In the genomic region with DNA sequence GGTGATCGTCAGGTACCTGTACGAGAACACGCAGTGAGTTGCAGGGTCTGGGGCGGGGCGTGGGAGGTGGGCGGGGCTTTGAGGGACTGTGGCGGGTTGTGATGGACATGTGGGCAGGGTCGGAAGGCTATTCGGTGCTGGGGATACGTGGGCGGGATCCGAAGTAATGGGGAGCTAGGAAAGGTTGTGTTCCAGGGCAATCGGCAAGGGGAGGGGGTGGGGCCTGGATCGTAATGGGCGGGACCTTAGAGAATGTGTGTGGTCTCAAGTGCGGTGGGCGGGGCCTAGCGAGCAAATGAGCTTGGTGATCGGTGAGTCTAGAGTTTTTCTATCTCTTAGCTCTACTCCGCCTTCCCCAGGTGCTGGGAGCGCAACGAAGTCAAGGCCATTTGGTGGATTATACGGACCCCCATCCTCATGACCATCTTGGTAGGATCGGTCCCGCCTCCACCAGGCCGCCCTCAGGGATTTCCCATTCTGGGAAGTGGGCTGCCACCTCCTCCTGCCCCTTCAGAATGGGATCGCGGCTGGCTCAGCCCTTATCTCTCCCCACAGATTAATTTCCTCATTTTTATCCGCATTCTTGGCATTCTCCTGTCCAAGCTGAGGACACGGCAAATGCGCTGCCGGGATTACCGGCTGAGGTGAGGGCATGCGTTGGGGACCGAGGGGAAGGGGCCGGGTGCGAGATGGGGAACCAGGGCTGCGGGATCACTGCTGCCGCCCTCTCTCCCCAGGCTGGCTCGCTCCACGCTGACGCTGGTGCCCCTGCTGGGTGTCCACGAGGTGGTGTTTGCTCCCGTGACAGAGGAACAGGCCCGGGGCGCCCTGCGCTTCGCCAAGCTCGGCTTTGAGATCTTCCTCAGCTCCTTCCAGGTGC, we compare ENCODE assay signal across 2 cellular contexts.
TF ChIP-seq lines count a peak whose summit lies in the region.

No MANE protein-coding gene starts in this region.

TF ChIP-seq in Ishikawa, 13 proteins besides CTCF, POLR2A, EP300 and RAD21:
- TF ChIP-seq, protein P1, sequence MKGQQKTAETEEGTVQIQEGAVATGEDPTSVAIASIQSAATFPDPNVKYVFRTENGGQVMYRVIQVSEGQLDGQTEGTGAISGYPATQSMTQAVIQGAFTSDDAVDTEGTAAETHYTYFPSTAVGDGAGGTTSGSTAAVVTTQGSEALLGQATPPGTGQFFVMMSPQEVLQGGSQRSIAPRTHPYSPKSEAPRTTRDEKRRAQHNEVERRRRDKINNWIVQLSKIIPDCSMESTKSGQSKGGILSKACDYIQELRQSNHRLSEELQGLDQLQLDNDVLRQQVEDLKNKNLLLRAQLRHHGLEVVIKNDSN (IDR thresholded peaks at IDR 0.05) = peak; percentile 23; the same call in 1 of the 2 replicates
- TF ChIP-seq CREB1 (IDR thresholded peaks at IDR 0.05; ENCODE audit: low read depth) (peak; percentile 26; the same call in 1 of the 2 replicates), CEBPB (IDR thresholded peaks at IDR 0.05) (no peak), NFIC (IDR thresholded peaks at IDR 0.05) (no peak), TCF12 (IDR thresholded peaks at IDR 0.05; ENCODE audit: low read depth) (no peak), EGR1 (IDR thresholded peaks at IDR 0.05) (peak; percentile 65), TEAD4 (IDR thresholded peaks at IDR 0.05) (peak; percentile 82), FOXM1 (IDR thresholded peaks at IDR 0.05; ENCODE audit: borderline replicate concordance, low read depth) (no peak)
- TF ChIP-seq, protein P2, sequence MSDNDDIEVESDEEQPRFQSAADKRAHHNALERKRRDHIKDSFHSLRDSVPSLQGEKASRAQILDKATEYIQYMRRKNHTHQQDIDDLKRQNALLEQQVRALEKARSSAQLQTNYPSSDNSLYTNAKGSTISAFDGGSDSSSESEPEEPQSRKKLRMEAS (IDR thresholded peaks at IDR 0.05) = peak; percentile 53

TF ChIP-seq in K562, 482 proteins besides CTCF, POLR2A, EP300 and RAD21 (continues in another document):
- TF ChIP-seq L3MBTL2 (IDR thresholded peaks at IDR 0.05) (no peak), ZNF512 (tag; IDR thresholded peaks at IDR 0.05) (no peak), FOXA1 (IDR thresholded peaks at IDR 0.05; ENCODE audit: borderline replicate concordance) (no peak), ZNF551 (CRISPR knock-in tag; IDR thresholded peaks at IDR 0.05) (no peak), ZFP36 (IDR thresholded peaks at IDR 0.05; ENCODE audit: low read depth, low read length, partially characterized antibody) (peak; percentile 73), SP1 (CRISPR knock-in tag; IDR thresholded peaks at IDR 0.05) (peak; percentile 70), SMC3 (conservative IDR thresholded peaks at IDR 0.05; ENCODE audit: insufficient read depth, low read depth, low read length) (no peak), HIVEP1 (CRISPR knock-in tag; IDR thresholded peaks at IDR 0.05) (no peak), ZFPM2 (CRISPR knock-in tag; IDR thresholded peaks at IDR 0.05) (no peak), ZNF41 (CRISPR knock-in tag; conservative IDR thresholded peaks at IDR 0.05) (no peak), RBM22 (IDR thresholded peaks at IDR 0.05; ENCODE audit: low read depth, low read length, poor library complexity, severe bottlenecking) (no peak), JUN (IDR thresholded peaks at IDR 0.05; ENCODE audit: borderline replicate concordance, low read depth, low read length) (no peak), JUN (CRISPR knock-in tag; IDR thresholded peaks at IDR 0.05; ENCODE audit: borderline replicate concordance) (no peak), TAF7 (tag; IDR thresholded peaks at IDR 0.05) (no peak), CAMTA2 (CRISPR knock-in tag; conservative IDR thresholded peaks at IDR 0.05) (no peak), RBM25 (IDR thresholded peaks at IDR 0.05; ENCODE audit: low read depth, low read length, severe bottlenecking) (no peak), TAL1 (IDR thresholded peaks at IDR 0.05) (no peak), BACH1 (tag; IDR thresholded peaks at IDR 0.05) (no peak), CEBPG (CRISPR knock-in tag; IDR thresholded peaks at IDR 0.05) (no peak), CEBPG (tag; conservative IDR thresholded peaks at IDR 0.05 in 1 of 2, IDR thresholded peaks at IDR 0.05 in 1 of 2) (no peak), SLC30A9 (CRISPR knock-in tag; IDR thresholded peaks at IDR 0.05) (no peak), SPI1 (IDR thresholded peaks at IDR 0.05; ENCODE audit: borderline replicate concordance, low read depth, low read length) (no peak), ZBTB17 (CRISPR knock-in tag; IDR thresholded peaks at IDR 0.05) (no peak), KAT8 (IDR thresholded peaks at IDR 0.05; ENCODE audit: low read depth) (no peak), POLR2G (IDR thresholded peaks at IDR 0.05; ENCODE audit: low read depth, low read length) (peak; percentile 50), ZNF23 (CRISPR knock-in tag; IDR thresholded peaks at IDR 0.05) (no peak), TAF9B (IDR thresholded peaks at IDR 0.05; ENCODE audit: partially characterized antibody) (no peak), THRAP3 (IDR thresholded peaks at IDR 0.05; ENCODE audit: borderline replicate concordance) (peak; percentile 40; the same call in 1 of the 2 replicates), CREB3L1 (IDR thresholded peaks at IDR 0.05; ENCODE audit: borderline replicate concordance, low read depth) (no peak), BHLHE40 (IDR thresholded peaks at IDR 0.05; ENCODE audit: low read length) (no peak), CBFA2T3 (IDR thresholded peaks at IDR 0.05) (no peak), ZBTB7A (IDR thresholded peaks at IDR 0.05; ENCODE audit: borderline replicate concordance, control insufficient read depth, low read depth, low read length) (no peak), ZNF778 (CRISPR knock-in tag; IDR thresholded peaks at IDR 0.05) (no peak), ZBTB9 (CRISPR knock-in tag; IDR thresholded peaks at IDR 0.05) (no peak), HNRNPK (IDR thresholded peaks at IDR 0.05; ENCODE audit: low read depth, low read length, poor library complexity, severe bottlenecking) (no peak), BDP1 (IDR thresholded peaks at IDR 0.05; ENCODE audit: insufficient read depth, insufficient read length) (no peak)
- TF ChIP-seq, protein P3, sequence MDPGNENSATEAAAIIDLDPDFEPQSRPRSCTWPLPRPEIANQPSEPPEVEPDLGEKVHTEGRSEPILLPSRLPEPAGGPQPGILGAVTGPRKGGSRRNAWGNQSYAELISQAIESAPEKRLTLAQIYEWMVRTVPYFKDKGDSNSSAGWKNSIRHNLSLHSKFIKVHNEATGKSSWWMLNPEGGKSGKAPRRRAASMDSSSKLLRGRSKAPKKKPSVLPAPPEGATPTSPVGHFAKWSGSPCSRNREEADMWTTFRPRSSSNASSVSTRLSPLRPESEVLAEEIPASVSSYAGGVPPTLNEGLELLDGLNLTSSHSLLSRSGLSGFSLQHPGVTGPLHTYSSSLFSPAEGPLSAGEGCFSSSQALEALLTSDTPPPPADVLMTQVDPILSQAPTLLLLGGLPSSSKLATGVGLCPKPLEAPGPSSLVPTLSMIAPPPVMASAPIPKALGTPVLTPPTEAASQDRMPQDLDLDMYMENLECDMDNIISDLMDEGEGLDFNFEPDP (CRISPR knock-in tag; IDR thresholded peaks at IDR 0.05) = no peak
- TF ChIP-seq, protein P4, sequence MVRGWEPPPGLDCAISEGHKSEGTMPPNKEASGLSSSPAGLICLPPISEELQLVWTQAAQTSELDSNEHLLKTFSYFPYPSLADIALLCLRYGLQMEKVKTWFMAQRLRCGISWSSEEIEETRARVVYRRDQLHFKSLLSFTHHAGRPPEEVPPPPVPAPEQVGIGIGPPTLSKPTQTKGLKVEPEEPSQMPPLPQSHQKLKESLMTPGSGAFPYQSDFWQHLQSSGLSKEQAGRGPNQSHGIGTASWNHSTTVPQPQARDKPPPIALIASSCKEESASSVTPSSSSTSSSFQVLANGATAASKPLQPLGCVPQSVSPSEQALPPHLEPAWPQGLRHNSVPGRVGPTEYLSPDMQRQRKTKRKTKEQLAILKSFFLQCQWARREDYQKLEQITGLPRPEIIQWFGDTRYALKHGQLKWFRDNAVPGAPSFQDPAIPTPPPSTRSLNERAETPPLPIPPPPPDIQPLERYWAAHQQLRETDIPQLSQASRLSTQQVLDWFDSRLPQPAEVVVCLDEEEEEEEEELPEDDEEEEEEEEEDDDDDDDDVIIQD (CRISPR knock-in tag; IDR thresholded peaks at IDR 0.05) = no peak
- TF ChIP-seq, protein P5, sequence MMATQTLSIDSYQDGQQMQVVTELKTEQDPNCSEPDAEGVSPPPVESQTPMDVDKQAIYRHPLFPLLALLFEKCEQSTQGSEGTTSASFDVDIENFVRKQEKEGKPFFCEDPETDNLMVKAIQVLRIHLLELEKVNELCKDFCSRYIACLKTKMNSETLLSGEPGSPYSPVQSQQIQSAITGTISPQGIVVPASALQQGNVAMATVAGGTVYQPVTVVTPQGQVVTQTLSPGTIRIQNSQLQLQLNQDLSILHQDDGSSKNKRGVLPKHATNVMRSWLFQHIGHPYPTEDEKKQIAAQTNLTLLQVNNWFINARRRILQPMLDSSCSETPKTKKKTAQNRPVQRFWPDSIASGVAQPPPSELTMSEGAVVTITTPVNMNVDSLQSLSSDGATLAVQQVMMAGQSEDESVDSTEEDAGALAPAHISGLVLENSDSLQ (IDR thresholded peaks at IDR 0.05) = peak; percentile 86
- TF ChIP-seq, protein P6, sequence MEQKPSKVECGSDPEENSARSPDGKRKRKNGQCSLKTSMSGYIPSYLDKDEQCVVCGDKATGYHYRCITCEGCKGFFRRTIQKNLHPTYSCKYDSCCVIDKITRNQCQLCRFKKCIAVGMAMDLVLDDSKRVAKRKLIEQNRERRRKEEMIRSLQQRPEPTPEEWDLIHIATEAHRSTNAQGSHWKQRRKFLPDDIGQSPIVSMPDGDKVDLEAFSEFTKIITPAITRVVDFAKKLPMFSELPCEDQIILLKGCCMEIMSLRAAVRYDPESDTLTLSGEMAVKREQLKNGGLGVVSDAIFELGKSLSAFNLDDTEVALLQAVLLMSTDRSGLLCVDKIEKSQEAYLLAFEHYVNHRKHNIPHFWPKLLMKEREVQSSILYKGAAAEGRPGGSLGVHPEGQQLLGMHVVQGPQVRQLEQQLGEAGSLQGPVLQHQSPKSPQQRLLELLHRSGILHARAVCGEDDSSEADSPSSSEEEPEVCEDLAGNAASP (IDR thresholded peaks at IDR 0.05) = no peak
- TF ChIP-seq, protein P7, sequence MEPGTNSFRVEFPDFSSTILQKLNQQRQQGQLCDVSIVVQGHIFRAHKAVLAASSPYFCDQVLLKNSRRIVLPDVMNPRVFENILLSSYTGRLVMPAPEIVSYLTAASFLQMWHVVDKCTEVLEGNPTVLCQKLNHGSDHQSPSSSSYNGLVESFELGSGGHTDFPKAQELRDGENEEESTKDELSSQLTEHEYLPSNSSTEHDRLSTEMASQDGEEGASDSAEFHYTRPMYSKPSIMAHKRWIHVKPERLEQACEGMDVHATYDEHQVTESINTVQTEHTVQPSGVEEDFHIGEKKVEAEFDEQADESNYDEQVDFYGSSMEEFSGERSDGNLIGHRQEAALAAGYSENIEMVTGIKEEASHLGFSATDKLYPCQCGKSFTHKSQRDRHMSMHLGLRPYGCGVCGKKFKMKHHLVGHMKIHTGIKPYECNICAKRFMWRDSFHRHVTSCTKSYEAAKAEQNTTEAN (CRISPR knock-in tag; IDR thresholded peaks at IDR 0.05) = no peak
- TF ChIP-seq, protein P8, sequence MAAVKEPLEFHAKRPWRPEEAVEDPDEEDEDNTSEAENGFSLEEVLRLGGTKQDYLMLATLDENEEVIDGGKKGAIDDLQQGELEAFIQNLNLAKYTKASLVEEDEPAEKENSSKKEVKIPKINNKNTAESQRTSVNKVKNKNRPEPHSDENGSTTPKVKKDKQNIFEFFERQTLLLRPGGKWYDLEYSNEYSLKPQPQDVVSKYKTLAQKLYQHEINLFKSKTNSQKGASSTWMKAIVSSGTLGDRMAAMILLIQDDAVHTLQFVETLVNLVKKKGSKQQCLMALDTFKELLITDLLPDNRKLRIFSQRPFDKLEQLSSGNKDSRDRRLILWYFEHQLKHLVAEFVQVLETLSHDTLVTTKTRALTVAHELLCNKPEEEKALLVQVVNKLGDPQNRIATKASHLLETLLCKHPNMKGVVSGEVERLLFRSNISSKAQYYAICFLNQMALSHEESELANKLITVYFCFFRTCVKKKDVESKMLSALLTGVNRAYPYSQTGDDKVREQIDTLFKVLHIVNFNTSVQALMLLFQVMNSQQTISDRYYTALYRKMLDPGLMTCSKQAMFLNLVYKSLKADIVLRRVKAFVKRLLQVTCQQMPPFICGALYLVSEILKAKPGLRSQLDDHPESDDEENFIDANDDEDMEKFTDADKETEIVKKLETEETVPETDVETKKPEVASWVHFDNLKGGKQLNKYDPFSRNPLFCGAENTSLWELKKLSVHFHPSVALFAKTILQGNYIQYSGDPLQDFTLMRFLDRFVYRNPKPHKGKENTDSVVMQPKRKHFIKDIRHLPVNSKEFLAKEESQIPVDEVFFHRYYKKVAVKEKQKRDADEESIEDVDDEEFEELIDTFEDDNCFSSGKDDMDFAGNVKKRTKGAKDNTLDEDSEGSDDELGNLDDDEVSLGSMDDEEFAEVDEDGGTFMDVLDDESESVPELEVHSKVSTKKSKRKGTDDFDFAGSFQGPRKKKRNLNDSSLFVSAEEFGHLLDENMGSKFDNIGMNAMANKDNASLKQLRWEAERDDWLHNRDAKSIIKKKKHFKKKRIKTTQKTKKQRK (IDR thresholded peaks at IDR 0.05; ENCODE audit: borderline replicate concordance, low read depth, low read length) = no peak
